Comparison of ENCODE assay signal across 8 cellular contexts in genomic region chr6:147201885-147202515, GRCh38. TPM values are rescaled to one million over a fixed set of nuclear protein-coding genes. Genes with fewer than 3 reads are reported as not detected.
DNase-seq lines count a peak whose midpoint lies in the region; ATAC-seq lines count a peak whose summit lies in the region.

No MANE protein-coding gene starts in this region.

- ATAC-seq in HG03571 (IDR thresholded peaks at IDR 0.05; ENCODE audit: unreplicated experiment) = no peak

- H3K9me3 ChIP-seq in duodenal mucosa (ENCODE audit: control insufficient read depth in 1 of 2, low read length in 2 of 2) (no peaks in the 10 kb centered on the region), mononuclear cell (ENCODE audit: low read depth, low read length) (no peaks in the 10 kb centered on the region)

- H3K4me3 ChIP-seq in duodenal mucosa (ENCODE audit: low read depth in 1 of 2, low read length in 2 of 2) (peak overlapping the region; percentile 74 to 89), mononuclear cell (ENCODE audit: low read length) (peak overlapping the region; percentile 52)

- peak; percentile 2 for DNase-seq in activated effector memory CD4-positive, alpha-beta T cell treated with Interleukin-2 at 50 U/mL for 16 hours
- no peak for DNase-seq in activated effector memory CD4-positive, alpha-beta T cell treated with anti-CD3 and anti-CD28 coated beads, Interleukin-2, amount 50 U/mL, for 16 hours
- peak in 57 of 76 experiments; percentile 10 to 72 (median 41) for DNase-seq in HUDEP-2 (lab: John Stamatoyannopoulos, UW; ENCODE audit: unreplicated experiment in 76 of 76)
- peak; percentile 76 for DNase-seq in SK-MEL-5 (ENCODE audit: low read depth, low spot score)
- no peak for DNase-seq in activated CD4-positive, alpha-beta T cell treated with anti-CD3 and anti-CD28 coated beads for 4 hours

- peak overlapping the region; percentile 76 to 88 for H3K9ac ChIP-seq in duodenal mucosa (ENCODE audit: low read depth in 1 of 2, low read length in 2 of 2)

- H3K27ac ChIP-seq in duodenal mucosa (ENCODE audit: low read depth, low read length) = no peak overlapping the region

- peaks cover 0 to 3% of the 10 kb centered on the region in 2 donors for H3K4me1 ChIP-seq in duodenal mucosa (ENCODE audit: control insufficient read depth in 1 of 2, insufficient read depth in 2 of 2, low read length in 2 of 2)
- peaks cover 13% of the 10 kb centered on the region for H3K4me1 ChIP-seq in mononuclear cell (ENCODE audit: insufficient read depth, low read length)

- in situ Hi-C loops in SK-MEL-5 (cut with HindIII; ENCODE audit: low pct_unique_long_range_greater_than_20kb, low sequenced_read_pairs) = loop anchor here (25.0 kb wide), 1 partner anchor 290 kb away; no protein-coding TSS in a partner anchor

- no peaks in the 10 kb centered on the region for H3K27me3 ChIP-seq in duodenal mucosa (ENCODE audit: control insufficient read depth in 1 of 2, insufficient read depth in 2 of 2, low read length in 2 of 2)
- no peaks in the 10 kb centered on the region for H3K27me3 ChIP-seq in mononuclear cell (ENCODE audit: insufficient read depth, low read length)

- no peaks in the 10 kb centered on the region for H3K36me3 ChIP-seq in duodenal mucosa (ENCODE audit: control insufficient read depth in 1 of 2, insufficient read depth in 2 of 2, low read length in 2 of 2)

RNA-seq across cellular contexts. Expression of gene STXBP5, which starts 2.2 kb away (rescaled TPM):
- 24.1 and 39.9 TPM in 2 replicates for total RNA-seq in SK-MEL-5 (2014; rRNA removed; shearing (Covaris generic))
- polyA plus RNA-seq in SK-MEL-5 (2015; cell fraction: cytosol; rRNA removed) = 9.3 and 13.3 TPM in 2 replicates
- polyA plus RNA-seq in SK-MEL-5 (2015; cell fraction: nucleus; rRNA removed) = 25.3 and 28.3 TPM in 2 replicates
- total RNA-seq in mononuclear cell = 29.3 TPM

Comparison
In these comparisons a context has a peak if more than half of its experiments do, and no peak if none do; other contexts are left out.
1. DNase-seq: peak in activated effector memory CD4-positive, alpha-beta T cell treated with Interleukin-2 at 50 U/mL for 16 hours (single experiment), HUDEP-2 (57 of 76) and SK-MEL-5 (single experiment); none in activated effector memory CD4-positive, alpha-beta T cell treated with anti-CD3 and anti-CD28 coated beads, Interleukin-2, amount 50 U/mL, for 16 hours (single experiment) and activated CD4-positive, alpha-beta T cell treated with anti-CD3 and anti-CD28 coated beads for 4 hours (0 of 2).